In the genomic region with DNA sequence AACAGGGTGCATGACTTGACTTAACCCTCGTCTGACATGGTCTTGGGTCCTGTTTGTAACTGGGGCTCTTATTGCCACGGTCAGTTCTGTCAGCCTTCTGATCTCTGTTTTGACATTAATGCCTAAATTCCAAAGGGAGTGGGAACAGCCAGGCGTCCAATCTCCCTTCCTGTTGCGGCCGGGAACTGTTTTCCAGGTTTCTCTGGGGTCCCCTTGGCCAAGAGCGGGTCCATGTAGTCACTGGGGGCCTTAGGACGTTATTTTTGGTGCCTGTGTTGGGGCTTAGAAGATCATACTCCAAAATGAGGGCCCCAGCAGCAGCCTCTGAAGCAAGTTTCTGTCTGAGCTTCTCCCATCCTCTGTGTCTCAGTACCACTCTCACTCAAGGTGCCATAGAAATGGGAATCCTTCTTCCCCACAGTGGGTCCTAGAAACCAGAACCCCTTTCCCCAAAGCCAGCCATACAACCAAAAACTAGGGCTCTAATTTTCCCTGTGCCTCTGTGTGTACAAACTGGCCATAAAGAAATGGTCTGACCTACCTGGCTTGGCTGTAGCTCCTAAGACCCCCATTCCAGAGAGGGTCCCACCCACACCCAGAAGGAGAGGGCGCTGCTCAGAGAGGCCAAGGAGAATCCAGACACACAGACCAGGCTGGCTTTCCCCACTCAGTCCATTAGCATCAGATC, we compare ENCODE assay signal across 14 cellular contexts. TPM values are rescaled to one million over a fixed set of nuclear protein-coding genes. Genes with fewer than 3 reads are reported as not detected.
DNase-seq lines count a peak whose midpoint lies in the region; ATAC-seq and TF ChIP-seq lines count a peak whose summit lies in the region.
"Had no signal": no experiment of that assay in that cellular context is flagged by ENCODE, and none has a peak within 500 bp of the region (broad histone marks: within the 10 kb centered on the region; RNA-seq: fewer than 3 reads in every experiment).

No MANE protein-coding gene starts in this region.

- POLR2A ChIA-PET in WTC11 (lab: Charles Lee), result no interaction called here

- H3K4me3 Mint-ChIP-seq in WTC11, result no peak overlapping the region
- H3K4me3 Mint-ChIP-seq: CD8-positive, alpha-beta memory T cell had no signal

- peaks cover 10% of the 10 kb centered on the region for H3K36me3 Mint-ChIP-seq in WTC11

- ATAC-seq in WTC11 (no peak), omental fat pad (ENCODE audit: low FRiP score) (no peak)
- ATAC-seq: K562 had no signal

- no peak for TF ChIP-seq CTCF in WTC11 (IDR thresholded peaks at IDR 0.05)
- no peak for TF ChIP-seq CTCF in omental fat pad (IDR thresholded peaks at IDR 0.05)
- no peak for TF ChIP-seq CTCF in GM20000 (IDR thresholded peaks at IDR 0.05; ENCODE audit: extremely low read depth, missing control alignments)

- H3K4me1 Mint-ChIP-seq in WTC11, result peaks cover 10% of the 10 kb centered on the region
- H3K4me1 Mint-ChIP-seq: CD8-positive, alpha-beta memory T cell had no signal

- H3K27ac Mint-ChIP-seq in WTC11, result no peak overlapping the region
- H3K27ac Mint-ChIP-seq: CD8-positive, alpha-beta memory T cell had no signal

- CTCF ChIA-PET in WTC11 (lab: Charles Lee), result interaction anchor here (0.7 kb wide), 1 partner anchor 19 kb away, joined by 3 read pairs; no protein-coding TSS in a partner anchor

- peak; percentile 19 for DNase-seq in activated effector memory CD4-positive, alpha-beta T cell treated with anti-CD3 and anti-CD28 coated beads, Interleukin-2, amount 50 U/mL, for 16 hours
- no peak for DNase-seq in activated effector memory CD4-positive, alpha-beta T cell treated with Interleukin-2 at 50 U/mL for 16 hours
- peak; percentile 2 for DNase-seq in WTC11 (ENCODE audit: low spot score)
- peak; percentile 19 for DNase-seq in omental fat pad (ENCODE audit: low spot score)
- peak; percentile 10 for DNase-seq in ureter (ENCODE audit: low spot score)
- DNase-seq in activated CD4-positive, alpha-beta T cell treated with anti-CD3 and anti-CD28 coated beads for 48 hours, result no peak
- DNase-seq in GM20000 (ENCODE audit: low spot score), result no peak
- DNase-seq: CD8-positive, alpha-beta memory T cell; DMS79; GOT3; NCI-H187; NCI-H226; NCI-H524 treated with DMSO at 0.1 percent for 48 hours had no signal

- H3K9me3 Mint-ChIP-seq in WTC11, result peaks cover 30% of the 10 kb centered on the region

- H3K27me3 Mint-ChIP-seq in WTC11 (ENCODE audit: low read depth), result no peaks in the 10 kb centered on the region; the same call in 1 of the 2 replicates

TF ChIP-seq in WTC11, 78 proteins besides CTCF, POLR2A, EP300 and RAD21:
- TF ChIP-seq, protein P1, sequence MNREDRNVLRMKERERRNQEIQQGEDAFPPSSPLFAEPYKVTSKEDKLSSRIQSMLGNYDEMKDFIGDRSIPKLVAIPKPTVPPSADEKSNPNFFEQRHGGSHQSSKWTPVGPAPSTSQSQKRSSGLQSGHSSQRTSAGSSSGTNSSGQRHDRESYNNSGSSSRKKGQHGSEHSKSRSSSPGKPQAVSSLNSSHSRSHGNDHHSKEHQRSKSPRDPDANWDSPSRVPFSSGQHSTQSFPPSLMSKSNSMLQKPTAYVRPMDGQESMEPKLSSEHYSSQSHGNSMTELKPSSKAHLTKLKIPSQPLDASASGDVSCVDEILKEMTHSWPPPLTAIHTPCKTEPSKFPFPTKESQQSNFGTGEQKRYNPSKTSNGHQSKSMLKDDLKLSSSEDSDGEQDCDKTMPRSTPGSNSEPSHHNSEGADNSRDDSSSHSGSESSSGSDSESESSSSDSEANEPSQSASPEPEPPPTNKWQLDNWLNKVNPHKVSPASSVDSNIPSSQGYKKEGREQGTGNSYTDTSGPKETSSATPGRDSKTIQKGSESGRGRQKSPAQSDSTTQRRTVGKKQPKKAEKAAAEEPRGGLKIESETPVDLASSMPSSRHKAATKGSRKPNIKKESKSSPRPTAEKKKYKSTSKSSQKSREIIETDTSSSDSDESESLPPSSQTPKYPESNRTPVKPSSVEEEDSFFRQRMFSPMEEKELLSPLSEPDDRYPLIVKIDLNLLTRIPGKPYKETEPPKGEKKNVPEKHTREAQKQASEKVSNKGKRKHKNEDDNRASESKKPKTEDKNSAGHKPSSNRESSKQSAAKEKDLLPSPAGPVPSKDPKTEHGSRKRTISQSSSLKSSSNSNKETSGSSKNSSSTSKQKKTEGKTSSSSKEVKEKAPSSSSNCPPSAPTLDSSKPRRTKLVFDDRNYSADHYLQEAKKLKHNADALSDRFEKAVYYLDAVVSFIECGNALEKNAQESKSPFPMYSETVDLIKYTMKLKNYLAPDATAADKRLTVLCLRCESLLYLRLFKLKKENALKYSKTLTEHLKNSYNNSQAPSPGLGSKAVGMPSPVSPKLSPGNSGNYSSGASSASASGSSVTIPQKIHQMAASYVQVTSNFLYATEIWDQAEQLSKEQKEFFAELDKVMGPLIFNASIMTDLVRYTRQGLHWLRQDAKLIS (CRISPR knock-in tag; IDR thresholded peaks at IDR 0.05; ENCODE audit: borderline replicate concordance), result no peak
- TF ChIP-seq OVOL2 (CRISPR knock-in tag; IDR thresholded peaks at IDR 0.05; ENCODE audit: borderline replicate concordance) (no peak), ZNF121 (CRISPR knock-in tag; IDR thresholded peaks at IDR 0.05) (no peak)
TF ChIP-seq in WTC11: peak in this region for 0.

RNA-seq across cellular contexts. Expression of a gene that starts 50.4 kb away (rescaled TPM):
- total RNA-seq in WTC11 (2021) (0.27 to 0.50 TPM (median 0.37 TPM) in 3 replicates), omental fat pad (1 to 10 TPM in 2 of 4 donors, under 1 TPM in 2; 0.13 to 6.9 (median 1.6) TPM), ureter (7.5 TPM)

RNA-seq across cellular contexts. Expression of a gene that starts 59.6 kb away (rescaled TPM):
- 29.4 to 33.7 TPM (median 33.7 TPM) in 3 replicates for total RNA-seq in WTC11 (2021)
- 100 to 1,000 TPM; 129 to 207 (median 164) TPM for total RNA-seq in omental fat pad
- total RNA-seq in ureter, result 68.1 TPM

Comparison
In these comparisons a context has a peak if more than half of its experiments do, and no peak if none do; other contexts are left out.
1. DNase-seq: peak in activated effector memory CD4-positive, alpha-beta T cell treated with anti-CD3 and anti-CD28 coated beads, Interleukin-2, amount 50 U/mL, for 16 hours (single experiment), WTC11 (single experiment), omental fat pad (single experiment) and ureter (single experiment); none in activated effector memory CD4-positive, alpha-beta T cell treated with Interleukin-2 at 50 U/mL for 16 hours (single experiment), activated CD4-positive, alpha-beta T cell treated with anti-CD3 and anti-CD28 coated beads for 48 hours (single experiment) and GM20000 (single experiment).